24 cellular contexts compared by ENCODE assay signal in genomic region chr11:120647681-120648080, GRCh38.
"Had no signal": no experiment of that assay in that cellular context is flagged by ENCODE, and none has a peak within 500 bp of the region (broad histone marks: within the 10 kb centered on the region; RNA-seq: fewer than 3 reads in every experiment).

No MANE protein-coding gene starts in this region.

- DNase-seq: heart right ventricle; islet precursor cell; left ventricle myocardium superior; lower lobe of right lung; mammary epithelial cell; mesenchymal stem cell; naive B cell; occipital lobe; right lobe of liver; stimulated activated CD4-positive, alpha-beta T cell treated with anti-CD3 and anti-CD28 coated beads, Interleukin-1b, Interleukin-23, amount 100 ng/mL, for 48 hours; stimulated activated CD4-positive, alpha-beta T cell treated with anti-CD3 and anti-CD28 coated beads, Interleukin-2, amount 100 ng/mL, for 48 hours; stimulated activated CD4-positive, alpha-beta T cell treated with anti-CD3 and anti-CD28 coated beads, Interleukin-4, amount 100 ng/mL, for 4 hours; stimulated activated CD8-positive, alpha-beta memory T cell treated with anti-CD3 and anti-CD28 coated beads, Interleukin-4, amount 100 ng/mL, for 48 hours; stimulated activated naive CD4-positive, alpha-beta T cell treated with Interleukin-2 at 50 U/mL for 16 hours; stimulated activated naive CD8-positive, alpha-beta T cell treated with anti-CD3 and anti-CD28 coated beads, Interleukin-15, amount 100 ng/mL, for 72 hours; substantia nigra had no signal

- H3K27ac ChIP-seq: heart right ventricle, hepatocyte, lower lobe of right lung, neutrophil, parathyroid adenoma, right atrium auricular region, right lobe of liver, tibial nerve, vagina had no signal

- ATAC-seq: heart right ventricle; left lobe of liver; left ventricle myocardium superior; right lobe of liver; stimulated activated memory B cell treated with anti-CD40 and anti-IgM and Interleukin-4, amounts not matched to agents 10 μg/mL and 1 μg/mL and 100 μg/mL, for 72 hours; stimulated activated naive CD8-positive, alpha-beta T cell treated with anti-CD3 and anti-CD28 coated beads, Interleukin-15, amount 100 ng/mL, for 72 hours had no signal
